ENCODE assay signal across 2 cellular contexts in genomic region chr20:62570897-62571666, GRCh38.
TF ChIP-seq lines count a peak whose summit lies in the region.

No MANE protein-coding gene starts in this region.

TF ChIP-seq in HepG2, 621 proteins besides CTCF, POLR2A, EP300 and RAD21 (continued from another document):
- TF ChIP-seq MNT (IDR thresholded peaks at IDR 0.05) (peak; percentile 100), TERF1 (CRISPR knock-in tag; IDR thresholded peaks at IDR 0.05) (no peak), RERE (CRISPR knock-in tag; IDR thresholded peaks at IDR 0.05; ENCODE audit: low read depth) (no peak), PRPF4 (IDR thresholded peaks at IDR 0.05; ENCODE audit: low read depth, low read length, poor library complexity, severe bottlenecking) (no peak), JUNB (CRISPR knock-in tag; IDR thresholded peaks at IDR 0.05; ENCODE audit: borderline replicate concordance) (peak; percentile 41; the same call in 1 of the 2 replicates), TBX3 (IDR thresholded peaks at IDR 0.05; ENCODE audit: borderline replicate concordance) (peak; percentile 24), BRF2 (CRISPR knock-in tag; IDR thresholded peaks at IDR 0.05) (no peak), UBTF (CRISPR knock-in tag; IDR thresholded peaks at IDR 0.05) (no peak), NBN (conservative IDR thresholded peaks at IDR 0.05) (0 out of 2 replicates have a peak, but pooled peaks have one; percentile 9), BRCA1 (CRISPR knock-in tag; IDR thresholded peaks at IDR 0.05) (no peak), ZNF567 (CRISPR knock-in tag; IDR thresholded peaks at IDR 0.05; ENCODE audit: borderline replicate concordance) (0 out of 2 replicates have a peak, but pooled peaks have one; percentile 45), ZNF431 (CRISPR knock-in tag; IDR thresholded peaks at IDR 0.05; ENCODE audit: borderline replicate concordance, low read depth) (no peak)
TF ChIP-seq in HepG2: peak in this region for 5.

TF ChIP-seq in GM12878, 131 proteins besides CTCF, POLR2A, EP300 and RAD21 (continued from another document):
- TF ChIP-seq NKRF (conservative IDR thresholded peaks at IDR 0.05), result no peak
- TF ChIP-seq WRNIP1 (IDR thresholded peaks at IDR 0.05; ENCODE audit: borderline replicate concordance, low read depth, low read length), result no peak
- no peak for TF ChIP-seq ZBTB40 (IDR thresholded peaks at IDR 0.05; ENCODE audit: borderline replicate concordance)
- TF ChIP-seq RB1 (IDR thresholded peaks at IDR 0.05; ENCODE audit: borderline replicate concordance), result no peak
- peak; percentile 98 for TF ChIP-seq BCL3 (IDR thresholded peaks at IDR 0.05; ENCODE audit: borderline replicate concordance, insufficient read depth, low read depth, low read length, poor library complexity, severe bottlenecking)
- TF ChIP-seq ZBTB33 (IDR thresholded peaks at IDR 0.05), result no peak
- TF ChIP-seq MTA3 (IDR thresholded peaks at IDR 0.05; ENCODE audit: borderline replicate concordance, low read length), result no peak
- TF ChIP-seq TCF3 (IDR thresholded peaks at IDR 0.05; ENCODE audit: borderline replicate concordance, insufficient read depth, low read depth, low read length), result 0 out of 2 replicates have a peak, but pooled peaks have one; percentile 26
- TF ChIP-seq JUND (IDR thresholded peaks at IDR 0.05; ENCODE audit: low read depth, low read length), result no peak
- no peak for TF ChIP-seq BHLHE40 (IDR thresholded peaks at IDR 0.05; ENCODE audit: borderline replicate concordance in 1 of 2, low read depth in 2 of 2, low read length in 1 of 2)
- no peak for TF ChIP-seq SRF (IDR thresholded peaks at IDR 0.05; ENCODE audit: low read depth in 2 of 2, low read length in 2 of 2)
TF ChIP-seq in GM12878: peak in this region for 4.
